ENCODE assay signal across 26 cellular contexts in the genomic region with DNA sequence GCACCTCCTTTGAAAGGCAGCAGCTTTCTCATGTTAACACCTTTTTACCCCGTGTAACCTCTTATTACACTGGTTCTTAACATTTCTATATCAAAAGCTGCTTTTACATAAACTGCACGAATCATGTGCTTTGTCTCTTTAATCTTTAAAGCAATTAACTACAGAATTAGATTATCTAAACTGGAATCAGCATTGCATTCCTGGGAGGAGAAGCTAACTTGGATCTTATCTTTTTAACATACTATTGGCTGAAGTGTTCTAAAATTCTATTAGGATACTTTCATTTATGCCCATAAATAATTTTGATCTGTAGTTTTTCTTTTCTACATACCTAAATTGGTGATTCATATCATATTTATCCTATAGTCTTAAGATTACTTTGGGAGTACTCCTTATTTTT.
"Had no signal": no experiment of that assay in that cellular context is flagged by ENCODE, and none has a peak within 500 bp of the region (broad histone marks: within the 10 kb centered on the region; RNA-seq: fewer than 3 reads in every experiment).

No MANE protein-coding gene starts in this region.

- DNase-seq: dermis blood vessel endothelial cell; effector memory CD8-positive, alpha-beta T cell; foreskin fibroblast; glutamatergic neuron; heart right ventricle; hippocampal formation; left cardiac atrium; left lung; mesenchymal stem cell; midbrain; naive thymus-derived CD4-positive, alpha-beta T cell; stimulated activated CD4-positive, alpha-beta T cell treated with anti-CD3 and anti-CD28 coated beads, Interleukin-12 subunit alpha, Interleukin-12 subunit beta, amount 100 ng/mL, for 4 hours; stimulated activated CD4-positive, alpha-beta T cell treated with anti-CD3 and anti-CD28 coated beads, Interleukin-1b, Interleukin-23, amount 100 ng/mL, for 48 hours; stimulated activated CD4-positive, alpha-beta T cell treated with anti-CD3 and anti-CD28 coated beads, Interleukin-4, amount 100 ng/mL, for 1 hour; stimulated activated CD8-positive, alpha-beta memory T cell treated with anti-CD3 and anti-CD28 coated beads, Interleukin-4, amount 100 ng/mL, for 48 hours; stimulated activated naive CD4-positive, alpha-beta T cell treated with Interleukin-2 at 50 U/mL for 16 hours; stomach; thyroid gland had no signal

- ATAC-seq: effector memory CD8-positive, alpha-beta T cell; heart right ventricle; left cardiac atrium; left lung; naive thymus-derived CD4-positive, alpha-beta T cell; sciatic nerve had no signal

- H3K4me1 ChIP-seq: heart right ventricle, left lung, parathyroid adenoma, right atrium auricular region, stomach, thyroid gland, vagina had no signal

- H3K27me3 ChIP-seq: left lung, neural progenitor cell, right atrium auricular region, stomach, thyroid gland, vagina had no signal

- FAIRE-seq: islet of Langerhans had no signal

- H3K27ac ChIP-seq: coronary artery, heart right ventricle, left lung, neural progenitor cell, parathyroid adenoma, right atrium auricular region, stomach, thyroid gland, vagina had no signal

- H3K9ac ChIP-seq: neural progenitor cell, parathyroid adenoma had no signal

- H3K36me3 ChIP-seq: heart right ventricle, left lung, neural progenitor cell, right atrium auricular region, stomach, thyroid gland, vagina had no signal

- H3K4me2 ChIP-seq: neural progenitor cell, smooth muscle cell had no signal

- H2AFZ ChIP-seq: parathyroid adenoma had no signal

- H3K4me3 ChIP-seq: coronary artery, heart right ventricle, left lung, neural progenitor cell, right atrium auricular region, smooth muscle cell, stomach, thyroid gland, vagina had no signal

- H3K9me3 ChIP-seq: heart right ventricle, left lung, right atrium auricular region, stomach, thyroid gland, vagina had no signal
